In genomic region chr19:47226426-47227346, GRCh38 we compare ENCODE assay signal across 1 cellular context.
TF ChIP-seq lines count a peak whose summit lies in the region.

No MANE protein-coding gene starts in this region.

TF ChIP-seq in A549, 52 proteins besides CTCF, POLR2A, EP300 and RAD21 (continued from another document):
- no peak for TF ChIP-seq REST (IDR thresholded peaks at IDR 0.05)
- TF ChIP-seq SREBF2 (IDR thresholded peaks at IDR 0.05), result no peak
- peak; percentile 73 for TF ChIP-seq HOXB5 (CRISPR knock-in tag; IDR thresholded peaks at IDR 0.05)
- TF ChIP-seq HOXA7 (CRISPR knock-in tag; IDR thresholded peaks at IDR 0.05), result peak; percentile 75; the same call in 1 of the 2 replicates
- TF ChIP-seq PHF8 (IDR thresholded peaks at IDR 0.05; ENCODE audit: borderline replicate concordance, low read depth), result peak; percentile 61
- peak; percentile 10 for TF ChIP-seq POLR2AphosphoS2 (conservative IDR thresholded peaks at IDR 0.05; ENCODE audit: low read length)
- TF ChIP-seq HOXB13 (CRISPR knock-in tag; IDR thresholded peaks at IDR 0.05; ENCODE audit: low read depth), result peak; percentile 68; the same call in 1 of the 2 replicates
- peak; percentile 48; the same call in 1 of the 3 replicates for TF ChIP-seq BCL3 (IDR thresholded peaks at IDR 0.05)
- TF ChIP-seq RCOR1 (IDR thresholded peaks at IDR 0.05; ENCODE audit: low read depth, low read length), result no peak
- peak; percentile 5 for TF ChIP-seq MAX (IDR thresholded peaks at IDR 0.05)
- TF ChIP-seq USF2 (IDR thresholded peaks at IDR 0.05), result peak; percentile 48
- peak; percentile 47; the same call in 1 of the 2 replicates for TF ChIP-seq ZSCAN20 (CRISPR knock-in tag; IDR thresholded peaks at IDR 0.05)
- no peak for TF ChIP-seq SMC3 (IDR thresholded peaks at IDR 0.05)
- TF ChIP-seq NFE2L2 (conservative IDR thresholded peaks at IDR 0.05; ENCODE audit: low read length), result no peak
- TF ChIP-seq TP53 (CRISPR knock-in tag; IDR thresholded peaks at IDR 0.05), result peak; percentile 80
- TF ChIP-seq TFCP2L1 (CRISPR knock-in tag; IDR thresholded peaks at IDR 0.05), result peak; percentile 94
- TF ChIP-seq ATOH8 (CRISPR knock-in tag; IDR thresholded peaks at IDR 0.05; ENCODE audit: low read depth), result peak; percentile 83
- TF ChIP-seq HDAC2 (IDR thresholded peaks at IDR 0.05), result no peak
- no peak for TF ChIP-seq ELK1 (IDR thresholded peaks at IDR 0.05; ENCODE audit: low read depth, low read length)
- TF ChIP-seq MAZ (IDR thresholded peaks at IDR 0.05; ENCODE audit: borderline replicate concordance, low read depth, low read length), result no peak
- no peak; the same call in none of the 2 replicates for TF ChIP-seq NPAS2 (CRISPR knock-in tag; IDR thresholded peaks at IDR 0.05; ENCODE audit: borderline replicate concordance)
- peak; percentile 71; the same call in 1 of the 2 replicates for TF ChIP-seq EHF (CRISPR knock-in tag; IDR thresholded peaks at IDR 0.05)
- TF ChIP-seq ZNF302 (CRISPR knock-in tag; IDR thresholded peaks at IDR 0.05), result no peak; the same call in 1 of the 2 replicates
- TF ChIP-seq CHD2 (IDR thresholded peaks at IDR 0.05; ENCODE audit: low read length, partially characterized antibody), result no peak
- TF ChIP-seq RNF2 (IDR thresholded peaks at IDR 0.05; ENCODE audit: borderline replicate concordance, low read depth), result peak; percentile 73; the same call in 1 of the 2 replicates
- no peak for TF ChIP-seq MAFK (IDR thresholded peaks at IDR 0.05; ENCODE audit: partially characterized antibody)
- peak; percentile 58; the same call in 1 of the 2 replicates for TF ChIP-seq ESRRA (IDR thresholded peaks at IDR 0.05; ENCODE audit: borderline replicate concordance, low read length)
- no peak for TF ChIP-seq KDM5A (IDR thresholded peaks at IDR 0.05)
